Comparison of ENCODE assay signal across 2 cellular contexts in genomic region chr2:212489719-212490346, GRCh38.
A peak's percentile ranks its signal among the peaks of the same experiment; 100 is the strongest.
TF ChIP-seq lines count a peak whose summit lies in the region.

No MANE protein-coding gene starts in this region.

TF ChIP-seq in HepG2, 621 proteins besides CTCF, POLR2A, EP300 and RAD21:
- no peak for TF ChIP-seq ZNF207 (IDR thresholded peaks at IDR 0.05; ENCODE audit: borderline replicate concordance)
- TF ChIP-seq ESRRA (CRISPR knock-in tag; IDR thresholded peaks at IDR 0.05; ENCODE audit: low read depth): no peak
- TF ChIP-seq GRHL1 (CRISPR knock-in tag; conservative IDR thresholded peaks at IDR 0.05): no peak
- peak; percentile 36; the same call in 1 of the 2 replicates for TF ChIP-seq NFE2L2 (IDR thresholded peaks at IDR 0.05; ENCODE audit: low read length)
TF ChIP-seq in HepG2: peak in this region for 1.

TF ChIP-seq in GM23338, 12 proteins besides CTCF, POLR2A, EP300 and RAD21:
- TF ChIP-seq CREB1 (CRISPR knock-in tag; IDR thresholded peaks at IDR 0.05; ENCODE audit: low read depth) (no peak), REST (IDR thresholded peaks at IDR 0.05; ENCODE audit: unreplicated experiment) (no peak)
TF ChIP-seq in GM23338: peak in this region for 0.
